Comparison of ENCODE assay signal across 20 cellular contexts in the genomic region with DNA sequence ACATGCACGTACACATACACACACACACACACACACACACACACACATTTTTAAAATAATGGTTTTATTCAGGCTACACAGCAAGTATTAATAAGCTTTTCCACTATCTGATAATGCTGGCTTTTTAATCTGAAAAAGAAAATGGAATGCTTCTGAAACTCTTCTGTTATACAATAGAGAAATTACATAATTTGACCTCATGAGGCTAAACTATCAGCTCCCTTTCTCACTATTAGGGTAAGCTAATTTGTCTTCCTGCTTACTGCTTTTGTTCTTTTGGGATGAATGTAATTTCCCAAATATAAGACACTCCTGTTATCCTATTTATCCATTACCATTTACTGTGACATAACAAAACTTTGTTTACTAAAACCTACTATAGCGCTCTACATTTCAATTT. TPM values are rescaled to one million over a fixed set of nuclear protein-coding genes. Genes with fewer than 3 reads are reported as not detected.
DNase-seq lines count a peak whose midpoint lies in the region; ATAC-seq, FAIRE-seq and TF ChIP-seq lines count a peak whose summit lies in the region.
"Had no signal": no experiment of that assay in that cellular context is flagged by ENCODE, and none has a peak within 500 bp of the region (broad histone marks: within the 10 kb centered on the region; RNA-seq: fewer than 3 reads in every experiment).

No MANE protein-coding gene starts in this region.

- intact Hi-C loops in left ventricle myocardium superior (cut with micrococcal nuclease) = no loop called here
- intact Hi-C loops in psoas muscle (cut with DNase I) = no loop called here
- intact Hi-C loops in pancreas (cut with DNase I) = no loop called here
- intact Hi-C loops in adrenal gland (cut with DNase I) = no loop called here

- H3K27ac ChIP-seq in right atrium auricular region = peak overlapping the region in 1 of 2 donors; percentile 65
- H3K27ac ChIP-seq in psoas muscle = peak overlapping the region; percentile 47
- peak overlapping the region; percentile 75 for H3K27ac ChIP-seq in subcutaneous abdominal adipose tissue (ENCODE audit: low read depth, low read length)
- no peak overlapping the region for H3K27ac ChIP-seq in pancreas
- H3K27ac ChIP-seq in adrenal gland = peak overlapping the region in 1 of 5 donors; percentile 1
- H3K27ac ChIP-seq: C4-2B, GM23248 had no signal

- in situ Hi-C loops in GM13977 (cut with MboI; ENCODE audit: low pct_unique_long_range_greater_than_20kb, low sequenced_read_pairs, unreplicated experiment) = no loop called here

- no peak for TF ChIP-seq CTCF in right atrium auricular region (IDR thresholded peaks at IDR 0.05)
- no peak for TF ChIP-seq CTCF in psoas muscle (IDR thresholded peaks at IDR 0.05)
- TF ChIP-seq CTCF in GM13977 (IDR thresholded peaks at IDR 0.05; ENCODE audit: extremely low read depth, insufficient read depth, missing control alignments) = no peak
- no peak for TF ChIP-seq CTCF in pancreas (IDR thresholded peaks at IDR 0.05)
- no peak for TF ChIP-seq CTCF in adrenal gland (IDR thresholded peaks at IDR 0.05)

- H3K4me1 ChIP-seq in right atrium auricular region (peaks cover 0 to 46% of the 10 kb centered on the region in 2 donors), psoas muscle (peaks cover 66% of the 10 kb centered on the region), subcutaneous abdominal adipose tissue (ENCODE audit: control insufficient read depth in 5 of 5, insufficient read depth in 5 of 5, low read length in 5 of 5) (peaks cover 0 to 31% (median 25%) of the 10 kb centered on the region in 5 donors), pancreas (peaks cover 17 to 27% (median 24%) of the 10 kb centered on the region in 3 donors), adrenal gland (replicated peaks in 1 of 2) (peaks cover 7 to 51% of the 10 kb centered on the region in 2 donors)

- H3K9me3 ChIP-seq in right atrium auricular region (no peaks in the 10 kb centered on the region), psoas muscle (no peaks in the 10 kb centered on the region), subcutaneous abdominal adipose tissue (ENCODE audit: control insufficient read depth in 5 of 5, low read length in 5 of 5) (no peaks in the 10 kb centered on the region), pancreas (no peaks in the 10 kb centered on the region), adrenal gland (replicated peaks in 1 of 3) (no peaks in the 10 kb centered on the region)
- H3K9me3 ChIP-seq: BE2C, Caco-2, HAP-1 had no signal

- no peak for TF ChIP-seq POLR2A in adrenal gland (IDR thresholded peaks at IDR 0.05)

- WGBS in psoas muscle, 3 donors = 67 to 80% (median 76%) methylated on average over 2 of the region's 2 CpGs
- WGBS in pancreas, 2 donors = 88 to 92% methylated on average over 2 of the region's 2 CpGs
- WGBS in adrenal gland, 4 donors = 81 to 92% (median 85%) methylated on average over 2 of the region's 2 CpGs

- no peak for DNase-seq in left ventricle myocardium superior
- no peak for DNase-seq in right atrium auricular region (ENCODE audit: low spot score)
- no peak for DNase-seq in psoas muscle
- DNase-seq in GM13977 (ENCODE audit: low spot score) = no peak
- no peak for DNase-seq in pancreas
- DNase-seq in adrenal gland = no peak
- DNase-seq: ACHN; BE2C; Caco-2; CD4-positive, alpha-beta T cell; DMS153; DMS79; GF-D8; GM23248 had no signal

- ATAC-seq in left ventricle myocardium superior = peak; percentile 11
- no peak for ATAC-seq in psoas muscle
- no peak for ATAC-seq in pancreas

- FAIRE-seq in islet of Langerhans (lab: Jason Lieb, UNC) (peak; percentile 62), pancreas (lab: Jason Lieb, UNC) (no peak)
- FAIRE-seq: A204.1, HepG2 had no signal

- H3K4me3 ChIP-seq in right atrium auricular region (no peak overlapping the region), psoas muscle (no peak overlapping the region), subcutaneous abdominal adipose tissue (ENCODE audit: low read depth in 1 of 5, low read length in 5 of 5) (no peak overlapping the region), pancreas (no peak overlapping the region), adrenal gland (no peak overlapping the region)
- H3K4me3 ChIP-seq: GM23248, HAP-1 had no signal

- peak overlapping the region in 1 of 5 donors; percentile 13 for H3K9ac ChIP-seq in subcutaneous abdominal adipose tissue (ENCODE audit: low read length in 5 of 5)
- H3K9ac ChIP-seq: GM23248 had no signal

- H3K36me3 ChIP-seq in right atrium auricular region (no peaks in the 10 kb centered on the region), psoas muscle (ENCODE audit: insufficient read depth in 1 of 2, low read depth in 1 of 2) (no peaks in the 10 kb centered on the region), subcutaneous abdominal adipose tissue (ENCODE audit: control insufficient read depth in 5 of 5, insufficient read depth in 5 of 5, low read length in 5 of 5) (no peaks in the 10 kb centered on the region), pancreas (no peaks in the 10 kb centered on the region), adrenal gland (replicated peaks in 1 of 2) (no peaks in the 10 kb centered on the region)
- H3K36me3 ChIP-seq: BE2C, HAP-1 had no signal

- H3K27me3 ChIP-seq in right atrium auricular region = no peaks in the 10 kb centered on the region
- no peaks in the 10 kb centered on the region for H3K27me3 ChIP-seq in psoas muscle (ENCODE audit: insufficient read depth in 3 of 3, low read length in 2 of 3)
- no peaks in the 10 kb centered on the region for H3K27me3 ChIP-seq in subcutaneous abdominal adipose tissue (ENCODE audit: control insufficient read depth in 5 of 5, insufficient read depth in 4 of 5, low read length in 5 of 5)
- no peaks in the 10 kb centered on the region for H3K27me3 ChIP-seq in pancreas
- H3K27me3 ChIP-seq in adrenal gland = no peaks in the 10 kb centered on the region
- H3K27me3 ChIP-seq: BE2C had no signal

RNA-seq across cellular contexts. Expression of a gene that starts 41.8 kb away (rescaled TPM):
- total RNA-seq in left ventricle myocardium superior (31.4 TPM), right atrium auricular region (10 to 100 TPM; 26.2 to 28.9 TPM), psoas muscle (10 to 100 TPM; 31.0 to 47.7 (median 37.4) TPM), pancreas (10 to 100 TPM; 12.5 to 23.1 (median 18.5) TPM), adrenal gland (10 to 100 TPM; 27.3 to 79.7 (median 45.0) TPM)
- polyA plus RNA-seq in psoas muscle (10 to 100 TPM in 2 of 3 donors, 1 to 10 TPM in 1; 8.4 to 23.8 (median 15.4) TPM), pancreas (10 to 100 TPM in 1 of 2 donors, 1 to 10 TPM in 1; 8.2 to 13.3 TPM), adrenal gland (10 to 100 TPM; 15.4 to 36.4 (median 16.7) TPM)

Comparison
In these comparisons a context has a peak if more than half of its experiments do, and no peak if none do; other contexts are left out.
1. H3K27ac ChIP-seq: peak in psoas muscle (single experiment) and subcutaneous abdominal adipose tissue (single experiment); none in pancreas (0 of 4).